Comparison of ENCODE assay signal across 1 cellular context in genomic region chr7:148480479-148481146, GRCh38.
TF ChIP-seq lines count a peak whose summit lies in the region.

No MANE protein-coding gene starts in this region.

TF ChIP-seq in H1, 55 proteins besides CTCF, POLR2A, EP300 and RAD21 (continued from another document):
- TF ChIP-seq BRCA1 (IDR thresholded peaks at IDR 0.05; ENCODE audit: low read depth, low read length): no peak
